Comparison of ENCODE assay signal across 8 cellular contexts in the genomic region with DNA sequence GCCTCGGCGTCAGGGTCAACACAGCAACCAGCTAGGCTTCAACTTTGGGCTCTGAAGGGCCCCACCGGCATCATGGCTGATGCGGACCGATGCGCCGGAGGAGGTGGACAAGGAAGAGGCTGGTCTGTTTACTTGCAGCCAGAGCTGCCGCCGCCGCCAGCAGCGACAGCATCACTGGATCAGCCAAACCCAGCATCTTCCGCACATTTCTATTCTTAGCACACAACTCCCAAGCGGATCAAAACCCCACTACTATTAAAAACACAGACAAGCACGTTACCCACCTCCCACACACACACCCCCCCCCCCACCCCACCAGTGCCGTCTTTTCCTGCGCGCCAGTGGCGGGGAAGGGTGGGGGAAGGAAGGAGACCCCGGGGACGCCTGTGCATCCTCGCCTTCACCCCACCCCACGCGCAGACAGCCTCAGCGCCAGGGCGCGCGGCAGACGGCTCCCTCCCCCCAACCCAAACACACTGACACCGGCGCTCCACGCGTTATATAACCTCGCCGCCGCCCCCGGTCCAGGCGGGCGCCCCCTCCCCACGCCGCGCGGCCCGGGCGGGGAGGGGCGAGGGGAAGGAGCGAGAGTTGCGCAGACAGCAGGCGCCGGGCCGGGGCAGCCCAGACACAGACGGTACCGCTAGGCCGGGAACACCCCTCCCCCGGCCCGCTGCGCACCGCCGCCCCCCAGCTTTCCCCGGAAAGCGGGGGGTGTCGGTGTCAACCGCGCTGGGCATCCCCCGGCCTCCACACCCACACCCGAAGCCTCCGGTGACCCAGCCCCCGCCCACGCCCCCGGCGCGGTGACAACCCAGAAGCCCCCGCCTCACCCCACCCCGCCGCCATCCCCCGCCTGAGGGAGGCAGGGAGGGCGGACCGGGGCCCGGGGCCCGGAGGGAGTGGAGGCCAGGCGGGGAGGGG. TPM values are rescaled to one million over a fixed set of nuclear protein-coding genes. Genes with fewer than 3 reads are reported as not detected.
DNase-seq lines count a peak whose midpoint lies in the region; ATAC-seq and TF ChIP-seq lines count a peak whose summit lies in the region.

No MANE protein-coding gene starts in this region.

- no peaks in the 10 kb centered on the region for H3K9me3 ChIP-seq in SJSA1 (replicated peaks)
- H3K9me3 ChIP-seq in ovary, result no peaks in the 10 kb centered on the region

- peaks cover 20% of the 10 kb centered on the region for H3K4me1 ChIP-seq in SJSA1 (replicated peaks)
- H3K4me1 ChIP-seq in ovary (ENCODE audit: insufficient read depth), result no peaks in the 10 kb centered on the region

- peak overlapping the region; percentile 93 to 99 for H3K27ac Mint-ChIP-seq in activated naive CD4-positive, alpha-beta T cell treated with anti-CD3 and anti-CD28 coated beads, Interleukin-2, amount 50 U/mL, for 72 hours

- peaks cover 4 to 11% of the 10 kb centered on the region in 2 donors for H3K36me3 Mint-ChIP-seq in activated naive CD4-positive, alpha-beta T cell treated with anti-CD3 and anti-CD28 coated beads, Interleukin-2, amount 50 U/mL, for 72 hours

- H3K36me3 ChIP-seq in SJSA1, result peaks cover 6% of the 10 kb centered on the region
- H3K36me3 ChIP-seq in ovary, result no peaks in the 10 kb centered on the region

- ATAC-seq in GM19397 (IDR thresholded peaks at IDR 0.05; ENCODE audit: unreplicated experiment), result peak; percentile 27
- peak; percentile 21 to 23 for ATAC-seq in activated naive CD4-positive, alpha-beta T cell treated with anti-CD3 and anti-CD28 coated beads, Interleukin-2, amount 50 U/mL, for 72 hours
- ATAC-seq in Right ventricle myocardium inferior, result peak; percentile 58

- DNase-seq in AG09319 (ENCODE audit: extremely low read depth, low read depth) (peak; percentile 31), HS-27A (ENCODE audit: low read depth) (peak; percentile 45), SJSA1 (ENCODE audit: low read depth in 1 of 2, low spot score in 2 of 2) (peak; percentile 61 to 65), Right ventricle myocardium inferior (ENCODE audit: missing footprints) (peak; percentile 76), ovary (peak; percentile 71 to 83 (median 78))
- DNase-seq in activated naive CD4-positive, alpha-beta T cell treated with anti-CD3 and anti-CD28 coated beads, Interleukin-2, amount 50 U/mL, for 72 hours (ENCODE audit: low spot score in 2 of 2), result peak; percentile 45 to 68

- WGBS in ovary, 3 donors, result 0 to 1% (median 0%) methylated on average over 49 to 79 of the region's 80 CpGs

- TF ChIP-seq CTCF in AG09319 (IDR thresholded peaks at IDR 0.05; ENCODE audit: low read depth, low read length) (no peak), ovary (IDR thresholded peaks at IDR 0.05) (no peak)

- TF ChIP-seq POLR2A in ovary (IDR thresholded peaks at IDR 0.05), result peak; percentile 47

- no peaks in the 10 kb centered on the region for H3K27me3 ChIP-seq in SJSA1 (replicated peaks)
- H3K27me3 ChIP-seq in ovary, result no peaks in the 10 kb centered on the region

- no peaks in the 10 kb centered on the region for H3K9me3 Mint-ChIP-seq in activated naive CD4-positive, alpha-beta T cell treated with anti-CD3 and anti-CD28 coated beads, Interleukin-2, amount 50 U/mL, for 72 hours

- intact Hi-C loops in Right ventricle myocardium inferior (cut with DNase I) (loop anchor here (5.0 kb wide), 2 partner anchors 52 to 68 kb away; no protein-coding TSS in a partner anchor), ovary (cut with DNase I) (loop anchor here in 2 of 4 donors (5.0 to 10.0 kb wide), 2 partner anchors 65 to 198 kb away; no protein-coding TSS in a partner anchor)

- H3K27ac ChIP-seq in SJSA1 (peak overlapping the region; percentile 79), ovary (peak overlapping the region; percentile 94 to 100), temporal lobe (ENCODE audit: low read depth, low read length) (peak overlapping the region; percentile 77)

- peak overlapping the region; percentile 86 for H3K4me3 ChIP-seq in SJSA1
- peak overlapping the region; percentile 62 for H3K4me3 ChIP-seq in ovary

- TF ChIP-seq EP300 in ovary (IDR thresholded peaks at IDR 0.05), result no peak

RNA-seq across cellular contexts. Expression of a gene that starts 0.7 kb away (rescaled TPM):
- total RNA-seq in SJSA1 (2014; rRNA removed; shearing (Covaris generic)), result 33.7 and 55.0 TPM in 2 replicates
- total RNA-seq in activated naive CD4-positive, alpha-beta T cell treated with anti-CD3 and anti-CD28 coated beads, Interleukin-2, amount 50 U/mL, for 72 hours, result 10 to 100 TPM; 24.9 to 37.3 TPM
- total RNA-seq in Right ventricle myocardium inferior (19.1 TPM), ovary (100 to 1,000 TPM in 5 of 7 donors, 10 to 100 TPM in 2; 45.8 to 202 (median 135) TPM), temporal lobe (219 TPM)
- 10 to 100 TPM; 27.2 to 60.5 TPM for polyA plus RNA-seq in ovary

Comparison
In these comparisons a context has a peak if more than half of its experiments do, and no peak if none do; other contexts are left out.
1. Peak in every context shown above with its lines: DNase-seq, ATAC-seq, H3K4me3 ChIP-seq and H3K27ac ChIP-seq.